8 cellular contexts compared by ENCODE assay signal in genomic region chr16:88782454-88783390, GRCh38. TPM values are rescaled to one million over a fixed set of nuclear protein-coding genes. Genes with fewer than 3 reads are reported as not detected.
DNase-seq lines count a peak whose midpoint lies in the region; ATAC-seq, FAIRE-seq and TF ChIP-seq lines count a peak whose summit lies in the region.

No MANE protein-coding gene starts in this region.

- CTCF ChIA-PET in A549 (lab: Yijun Ruan, JAX): interaction anchor here (0.8 to 5.6 kb wide), 14 partner anchors 9 to 385 kb away, joined by 3 to 41 read pairs (median 4); no protein-coding TSS in a partner anchor

- H3K79me2 ChIP-seq in smooth muscle cell (ENCODE audit: low read depth): peaks cover 71% of the 10 kb centered on the region

- no peak for TF ChIP-seq EP300 in A549 (IDR thresholded peaks at IDR 0.05)

- H3K9ac ChIP-seq in smooth muscle cell (ENCODE audit: low read depth): peak overlapping the region; percentile 94

- H3K4me3 Mint-ChIP-seq in activated T-cell treated with anti-CD3 and anti-CD28 coated beads, Interleukin-2, amount 50 U/mL, for 4 hours: peak overlapping the region; percentile 87

- H3K4me1 Mint-ChIP-seq in activated T-cell treated with anti-CD3 and anti-CD28 coated beads, Interleukin-2, amount 50 U/mL, for 4 hours (ENCODE audit: low read depth): peaks cover 52% of the 10 kb centered on the region

- no peak for FAIRE-seq in A549 (lab: Jason Lieb, UNC)

- TF ChIP-seq CTCF in A549 (IDR thresholded peaks at IDR 0.05) (no peak), smooth muscle cell (IDR thresholded peaks at IDR 0.05; ENCODE audit: borderline replicate concordance, insufficient read depth, poor library complexity, severe bottlenecking) (no peak), WERI-Rb-1 (IDR thresholded peaks at IDR 0.05; ENCODE audit: low read depth, low read length) (no peak)

- DNase-seq in A549 (ENCODE audit: low read depth in 1 of 2, low spot score in 1 of 2) (no peak), LHCN-M2 (ENCODE audit: low read depth) (peak; percentile 82), fibroblast of the conjunctiva (ENCODE audit: low read depth) (peak; percentile 43), smooth muscle cell (lab: John Stamatoyannopoulos, UW; ENCODE audit: unreplicated experiment) (peak; percentile 25), AML-193 (lab: John Stamatoyannopoulos, UW) (no peak), WERI-Rb-1 (no peak)
- peak; percentile 67 for DNase-seq in activated T-cell treated with anti-CD3 and anti-CD28 coated beads, Interleukin-2, amount 50 U/mL, for 4 hours

- TF ChIP-seq RAD21 in A549 (conservative IDR thresholded peaks at IDR 0.05 in 1 of 2, IDR thresholded peaks at IDR 0.05 in 1 of 2): no peak

- POLR2A ChIA-PET in A549 (lab: Yijun Ruan, JAX): interaction anchor here (2.4 kb wide), 1 partner anchor 29 kb away, joined by 18 read pairs; the partner anchor contains the start of gene APRT

- no peak for TF ChIP-seq POLR2A in A549 (IDR thresholded peaks at IDR 0.05; ENCODE audit: low read length)

- ATAC-seq in A549 (peak in 1 of 2 experiments; percentile 32; a peak in 3 of 6 replicates), GM18870 (IDR thresholded peaks at IDR 0.05; ENCODE audit: unreplicated experiment) (no peak)
- peak; percentile 74 for ATAC-seq in activated T-cell treated with anti-CD3 and anti-CD28 coated beads, Interleukin-2, amount 50 U/mL, for 4 hours

- H3K9me3 ChIP-seq in A549: no peaks in the 10 kb centered on the region
- no peaks in the 10 kb centered on the region for H3K9me3 ChIP-seq in smooth muscle cell (replicated peaks; ENCODE audit: low read depth)
- H3K9me3 ChIP-seq in WERI-Rb-1 (ENCODE audit: severe bottlenecking): no peaks in the 10 kb centered on the region

- H3K4me3 ChIP-seq in A549 (peak overlapping the region; percentile 99), smooth muscle cell (peak overlapping the region; percentile 90), WERI-Rb-1 (ENCODE audit: low read depth, low read length) (no peak overlapping the region)

- H3K27me3 ChIP-seq in smooth muscle cell (ENCODE audit: low read depth): no peaks in the 10 kb centered on the region
- no peaks in the 10 kb centered on the region for H3K27me3 ChIP-seq in WERI-Rb-1 (ENCODE audit: insufficient read depth, low read depth, severe bottlenecking)

- H3K27ac ChIP-seq in A549: peak overlapping the region; percentile 97 to 99; a peak in 4 of 6 replicates
- H3K27ac ChIP-seq in smooth muscle cell (ENCODE audit: low read depth): peak overlapping the region; percentile 94
- no peak overlapping the region for H3K27ac ChIP-seq in WERI-Rb-1

- no peaks in the 10 kb centered on the region for H3K9me3 Mint-ChIP-seq in activated T-cell treated with anti-CD3 and anti-CD28 coated beads, Interleukin-2, amount 50 U/mL, for 4 hours

- H2AFZ ChIP-seq in smooth muscle cell (ENCODE audit: low read depth): no peak overlapping the region

- H3K36me3 ChIP-seq in smooth muscle cell (ENCODE audit: low read depth): no peaks in the 10 kb centered on the region
- H3K36me3 ChIP-seq in WERI-Rb-1: no peaks in the 10 kb centered on the region

- peaks cover 48% of the 10 kb centered on the region for H3K4me1 ChIP-seq in A549
- H3K4me1 ChIP-seq in smooth muscle cell (ENCODE audit: low read depth): peaks cover 19% of the 10 kb centered on the region

- H4K20me1 ChIP-seq in smooth muscle cell (ENCODE audit: low read depth): peaks cover 61% of the 10 kb centered on the region

- H3K36me3 Mint-ChIP-seq in activated T-cell treated with anti-CD3 and anti-CD28 coated beads, Interleukin-2, amount 50 U/mL, for 4 hours (ENCODE audit: insufficient read depth): no peaks in the 10 kb centered on the region

- peaks cover 6% of the 10 kb centered on the region for H3F3A ChIP-seq in smooth muscle cell (ENCODE audit: low read depth)

- 39% methylated on average over 14 of the region's 16 CpGs for WGBS in A549 (ENCODE audit: missing lambda C conversion rate)
- WGBS in smooth muscle cell (ENCODE audit: low lambda C conversion rate): 47% methylated on average over 15 of the region's 16 CpGs

- H3K4me2 ChIP-seq in A549: peak overlapping the region; percentile 95
- peak overlapping the region; percentile 91 for H3K4me2 ChIP-seq in smooth muscle cell

- no peaks in the 10 kb centered on the region for H3K27me3 Mint-ChIP-seq in activated T-cell treated with anti-CD3 and anti-CD28 coated beads, Interleukin-2, amount 50 U/mL, for 4 hours (ENCODE audit: low read depth)

TF ChIP-seq in A549, 52 proteins besides CTCF, POLR2A, EP300 and RAD21:
- TF ChIP-seq ESRRA (IDR thresholded peaks at IDR 0.05; ENCODE audit: borderline replicate concordance, low read length) (no peak), FOSL2 (IDR thresholded peaks at IDR 0.05) (peak; percentile 26; the same call in 1 of the 2 replicates), FOSL2 (CRISPR knock-in tag; IDR thresholded peaks at IDR 0.05) (no peak)

RNA-seq across cellular contexts. Expression of gene PIEZO1, which starts 2.3 kb away (rescaled TPM):
- polyA plus RNA-seq in A549 (2011; rRNA removed) (26.1 and 35.9 TPM in 2 replicates), A549 (2017; fragmentation: RNase III; extraction: RNeasy Plus Mini Kit Qiagen cat#74134 plus additional on column Dnase treatment) (78.3 to 84.7 TPM (median 79.1 TPM) in 3 replicates), smooth muscle cell (70.9 and 107 TPM in 2 replicates)
- 141 and 172 TPM in 2 replicates for polyA plus RNA-seq in A549 (2012; cell fraction: cytosol; rRNA removed)
- polyA plus RNA-seq in A549 (2012; cell fraction: nucleus; rRNA removed): 630 and 946 TPM in 2 replicates
- 43.0 and 54.8 TPM in 2 replicates for polyA minus RNA-seq in A549 (2011; rRNA and poly(A)+ RNA removed)
- total RNA-seq in LHCN-M2 (2014; rRNA removed) (138 and 140 TPM in 2 replicates), smooth muscle cell (59.2 and 62.1 TPM in 2 replicates)
- 158 TPM for polyA plus RNA-seq in LHCN-M2 (2012)
- 100 to 1,000 TPM; 116 to 171 (median 139) TPM for total RNA-seq in activated T-cell treated with anti-CD3 and anti-CD28 coated beads, Interleukin-2, amount 50 U/mL, for 4 hours

RNA-seq across cellular contexts. Expression of gene CDT1, which starts 20.9 kb away (rescaled TPM):
- polyA plus RNA-seq in A549 (2011; rRNA removed) (3.4 and 3.8 TPM in 2 replicates), A549 (2017; fragmentation: RNase III; extraction: RNeasy Plus Mini Kit Qiagen cat#74134 plus additional on column Dnase treatment) (16.0 to 17.5 TPM (median 17.0 TPM) in 3 replicates), smooth muscle cell (9.0 and 13.3 TPM in 2 replicates)
- polyA plus RNA-seq in A549 (2012; cell fraction: cytosol; rRNA removed): 30.8 and 47.0 TPM in 2 replicates
- polyA plus RNA-seq in A549 (2012; cell fraction: nucleus; rRNA removed): 41.9 and 85.6 TPM in 2 replicates
- polyA minus RNA-seq in A549 (2011; rRNA and poly(A)+ RNA removed): 4.1 and 6.5 TPM in 2 replicates
- total RNA-seq in LHCN-M2 (2014; rRNA removed) (44.9 and 53.4 TPM in 2 replicates), smooth muscle cell (2.1 and 5.3 TPM in 2 replicates)
- polyA plus RNA-seq in LHCN-M2 (2012): 17.3 TPM
- total RNA-seq in activated T-cell treated with anti-CD3 and anti-CD28 coated beads, Interleukin-2, amount 50 U/mL, for 4 hours: 10 to 100 TPM; 81.0 to 96.4 (median 87.2) TPM

RNA-seq across cellular contexts. Expression of gene APRT, which starts 29.0 kb away (rescaled TPM):
- polyA plus RNA-seq in A549 (2011; rRNA removed) (113 and 115 TPM in 2 replicates), A549 (2017; fragmentation: RNase III; extraction: RNeasy Plus Mini Kit Qiagen cat#74134 plus additional on column Dnase treatment) (252 to 259 TPM (median 258 TPM) in 3 replicates), smooth muscle cell (200 and 216 TPM in 2 replicates)
- 223 and 291 TPM in 2 replicates for polyA plus RNA-seq in A549 (2012; cell fraction: cytosol; rRNA removed)
- polyA plus RNA-seq in A549 (2012; cell fraction: nucleus; rRNA removed): 199 and 257 TPM in 2 replicates
- polyA minus RNA-seq in A549 (2011; rRNA and poly(A)+ RNA removed): 54.2 and 54.5 TPM in 2 replicates
- total RNA-seq in LHCN-M2 (2014; rRNA removed) (142 and 145 TPM in 2 replicates), smooth muscle cell (72.5 and 143 TPM in 2 replicates)
- polyA plus RNA-seq in LHCN-M2 (2012): 188 TPM
- 100 to 1,000 TPM; 534 to 566 (median 566) TPM for total RNA-seq in activated T-cell treated with anti-CD3 and anti-CD28 coated beads, Interleukin-2, amount 50 U/mL, for 4 hours

Comparison
In these comparisons a context has a peak if more than half of its experiments do, and no peak if none do; other contexts are left out.
1. DNase-seq: peak in LHCN-M2 (single experiment), activated T-cell treated with anti-CD3 and anti-CD28 coated beads, Interleukin-2, amount 50 U/mL, for 4 hours (single experiment), fibroblast of the conjunctiva (single experiment) and smooth muscle cell (single experiment); none in A549 (0 of 2), AML-193 (0 of 2) and WERI-Rb-1 (single experiment).